Comparison of ENCODE assay signal across 20 cellular contexts in the genomic region with DNA sequence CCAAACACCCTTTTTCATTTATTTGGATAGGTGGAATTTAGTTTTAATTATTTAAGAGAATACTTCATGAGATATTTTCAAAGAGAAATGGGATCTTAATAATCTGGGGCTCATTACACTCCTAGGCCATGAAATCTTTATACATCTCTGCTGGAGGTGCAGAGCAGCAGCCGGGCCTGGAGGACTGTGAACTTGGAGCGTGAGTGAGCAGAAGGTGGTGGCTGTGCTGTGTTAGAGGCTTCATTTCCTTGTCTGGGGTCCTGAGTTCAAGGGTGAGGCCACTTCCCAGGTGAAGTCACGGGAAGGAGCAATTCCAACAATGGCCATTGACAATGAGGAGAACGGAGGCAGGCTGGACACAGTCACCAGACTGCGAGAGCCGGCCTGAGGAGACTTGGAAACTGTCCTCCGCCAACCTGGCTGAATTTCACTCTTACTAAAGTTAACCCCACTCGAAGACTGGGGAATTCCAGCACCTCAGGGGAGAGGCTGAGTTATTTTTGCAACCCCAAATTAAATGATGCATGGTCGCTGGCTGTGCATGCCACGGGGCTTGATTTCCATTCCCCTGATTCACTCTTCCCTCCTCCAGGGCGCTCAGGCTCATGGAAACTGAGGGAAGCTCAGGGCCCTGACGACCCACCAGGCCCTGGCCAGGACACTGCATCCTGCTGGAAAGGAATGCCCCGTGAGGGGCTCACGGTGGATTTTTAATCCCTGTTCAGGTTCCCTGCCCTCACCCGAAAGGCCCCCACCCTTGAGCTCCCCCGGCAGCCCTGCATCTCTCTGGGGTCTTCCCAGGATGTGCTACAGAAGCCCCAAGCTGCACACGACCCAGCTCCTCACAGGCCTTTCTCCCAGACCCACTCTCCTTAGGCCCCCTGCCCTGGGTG. TPM values are rescaled to one million over a fixed set of nuclear protein-coding genes. Genes with fewer than 3 reads are reported as not detected.
DNase-seq lines count a peak whose midpoint lies in the region; ATAC-seq, FAIRE-seq and TF ChIP-seq lines count a peak whose summit lies in the region.
"Had no signal": no experiment of that assay in that cellular context is flagged by ENCODE, and none has a peak within 500 bp of the region (broad histone marks: within the 10 kb centered on the region; RNA-seq: fewer than 3 reads in every experiment).

No MANE protein-coding gene starts in this region.

- H3K27ac ChIP-seq in osteoblast (ENCODE audit: low read depth, low read length) (no peak overlapping the region), dorsolateral prefrontal cortex (no peak overlapping the region)
- H3K27ac ChIP-seq: BLaER1 treated with 17β-estradiol and CSF1 and Interleukin-3, amounts not matched to agents 10 nM and 100 nM; neutrophil; thyroid gland had no signal

- no peak overlapping the region for H3K4me2 ChIP-seq in osteoblast (ENCODE audit: insufficient read depth, low read length)

- no peaks in the 10 kb centered on the region for H3K4me1 ChIP-seq in osteoblast (ENCODE audit: insufficient read depth, low read length)
- H3K4me1 ChIP-seq: thyroid gland had no signal

- no peak overlapping the region for H2AFZ ChIP-seq in osteoblast (ENCODE audit: low read length)

- peaks cover 1% of the 10 kb centered on the region for H3K27me3 ChIP-seq in osteoblast (ENCODE audit: insufficient read depth, low read length)
- H3K27me3 ChIP-seq in dorsolateral prefrontal cortex, result no peaks in the 10 kb centered on the region
- H3K27me3 ChIP-seq: BLaER1 treated with 17β-estradiol and CSF1 and Interleukin-3, amounts not matched to agents 10 nM and 100 nM; neutrophil; thyroid gland had no signal

- H3K9me3 ChIP-seq in osteoblast (ENCODE audit: low read depth, low read length), result no peaks in the 10 kb centered on the region
- H3K9me3 ChIP-seq: HAP-1, neutrophil, thyroid gland had no signal

- H3K79me2 ChIP-seq in osteoblast (ENCODE audit: insufficient read depth, low read length), result no peaks in the 10 kb centered on the region

- H3K4me3 ChIP-seq in osteoblast (ENCODE audit: insufficient read depth, low read length), result no peak overlapping the region
- no peak overlapping the region for H3K4me3 ChIP-seq in dorsolateral prefrontal cortex
- H3K4me3 ChIP-seq: BLaER1 treated with 17β-estradiol and CSF1 and Interleukin-3, amounts not matched to agents 10 nM and 100 nM; HAP-1; thyroid gland had no signal

- no peaks in the 10 kb centered on the region for H3K36me3 ChIP-seq in osteoblast (ENCODE audit: insufficient read depth, low read length)
- H3K36me3 ChIP-seq: HAP-1, thyroid gland had no signal

- FAIRE-seq in GM18507 (lab: Jason Lieb, UNC), result peak; percentile 86
- FAIRE-seq: bronchial epithelial cell, islet of Langerhans had no signal

- ATAC-seq in GM19452 (IDR thresholded peaks at IDR 0.05; ENCODE audit: unreplicated experiment) (peak; percentile 61), HG03060 (IDR thresholded peaks at IDR 0.05; ENCODE audit: low read depth, unreplicated experiment) (peak; percentile 55), SK-N-SH treated with all-trans-retinoic acid at 6 μM for 48 hours (no peak)
- ATAC-seq: right cardiac atrium had no signal

- no peak for TF ChIP-seq CTCF in osteoblast (IDR thresholded peaks at IDR 0.05; ENCODE audit: extremely low read depth, low read depth, low read length)
- TF ChIP-seq CTCF in dorsolateral prefrontal cortex (IDR thresholded peaks at IDR 0.05 in 54 of 56, conservative IDR thresholded peaks at IDR 0.05 in 2 of 56; ENCODE audit: low read depth in 1 of 56, partially characterized antibody in 56 of 56), result no peak

- no peaks in the 10 kb centered on the region for H4K20me1 ChIP-seq in osteoblast (ENCODE audit: insufficient read depth, low read length)

- intact Hi-C loops in dorsolateral prefrontal cortex (cut with DNase I), result no loop called here

- peak; percentile 35 for DNase-seq in GM18507 (ENCODE audit: extremely low spot score, insufficient read length, low read depth)
- DNase-seq in osteoblast (ENCODE audit: insufficient read length, low spot score, missing footprints), result peak; percentile 54
- DNase-seq in dorsolateral prefrontal cortex, result no peak
- no peak for DNase-seq in DMS 273 treated with DMSO at 0.1 percent for 48 hours (lab: John Stamatoyannopoulos, UW)
- DNase-seq: activated CD4-positive, alpha-beta T cell treated with anti-CD3 and anti-CD28 coated beads for 48 hours; activated naive CD8-positive, alpha-beta T cell treated with anti-CD3 and anti-CD28 coated beads, Interleukin-2, amount 10 ng/mL, durations not matched to agents 7 days and 5 days; head of caudate nucleus; NCI-H146; right cardiac atrium; SHP77 treated with DMSO at 0.1 percent for 48 hours; T-helper 9 cell; thyroid gland had no signal

TF ChIP-seq in SK-N-SH treated with all-trans-retinoic acid at 6 μM for 48 hours, 23 proteins besides CTCF, POLR2A, EP300 and RAD21:
- TF ChIP-seq, protein P1, sequence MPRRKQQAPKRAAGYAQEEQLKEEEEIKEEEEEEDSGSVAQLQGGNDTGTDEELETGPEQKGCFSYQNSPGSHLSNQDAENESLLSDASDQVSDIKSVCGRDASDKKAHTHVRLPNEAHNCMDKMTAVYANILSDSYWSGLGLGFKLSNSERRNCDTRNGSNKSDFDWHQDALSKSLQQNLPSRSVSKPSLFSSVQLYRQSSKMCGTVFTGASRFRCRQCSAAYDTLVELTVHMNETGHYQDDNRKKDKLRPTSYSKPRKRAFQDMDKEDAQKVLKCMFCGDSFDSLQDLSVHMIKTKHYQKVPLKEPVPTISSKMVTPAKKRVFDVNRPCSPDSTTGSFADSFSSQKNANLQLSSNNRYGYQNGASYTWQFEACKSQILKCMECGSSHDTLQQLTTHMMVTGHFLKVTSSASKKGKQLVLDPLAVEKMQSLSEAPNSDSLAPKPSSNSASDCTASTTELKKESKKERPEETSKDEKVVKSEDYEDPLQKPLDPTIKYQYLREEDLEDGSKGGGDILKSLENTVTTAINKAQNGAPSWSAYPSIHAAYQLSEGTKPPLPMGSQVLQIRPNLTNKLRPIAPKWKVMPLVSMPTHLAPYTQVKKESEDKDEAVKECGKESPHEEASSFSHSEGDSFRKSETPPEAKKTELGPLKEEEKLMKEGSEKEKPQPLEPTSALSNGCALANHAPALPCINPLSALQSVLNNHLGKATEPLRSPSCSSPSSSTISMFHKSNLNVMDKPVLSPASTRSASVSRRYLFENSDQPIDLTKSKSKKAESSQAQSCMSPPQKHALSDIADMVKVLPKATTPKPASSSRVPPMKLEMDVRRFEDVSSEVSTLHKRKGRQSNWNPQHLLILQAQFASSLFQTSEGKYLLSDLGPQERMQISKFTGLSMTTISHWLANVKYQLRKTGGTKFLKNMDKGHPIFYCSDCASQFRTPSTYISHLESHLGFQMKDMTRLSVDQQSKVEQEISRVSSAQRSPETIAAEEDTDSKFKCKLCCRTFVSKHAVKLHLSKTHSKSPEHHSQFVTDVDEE (CRISPR knock-in tag; IDR thresholded peaks at IDR 0.05), result no peak
- TF ChIP-seq ISL1 (CRISPR knock-in tag; IDR thresholded peaks at IDR 0.05) (no peak), TCF4 (CRISPR knock-in tag; IDR thresholded peaks at IDR 0.05; ENCODE audit: borderline replicate concordance) (no peak), TOX (CRISPR knock-in tag; IDR thresholded peaks at IDR 0.05; ENCODE audit: borderline replicate concordance) (no peak), ZNF70 (CRISPR knock-in tag; IDR thresholded peaks at IDR 0.05) (no peak)
- TF ChIP-seq, protein P2, sequence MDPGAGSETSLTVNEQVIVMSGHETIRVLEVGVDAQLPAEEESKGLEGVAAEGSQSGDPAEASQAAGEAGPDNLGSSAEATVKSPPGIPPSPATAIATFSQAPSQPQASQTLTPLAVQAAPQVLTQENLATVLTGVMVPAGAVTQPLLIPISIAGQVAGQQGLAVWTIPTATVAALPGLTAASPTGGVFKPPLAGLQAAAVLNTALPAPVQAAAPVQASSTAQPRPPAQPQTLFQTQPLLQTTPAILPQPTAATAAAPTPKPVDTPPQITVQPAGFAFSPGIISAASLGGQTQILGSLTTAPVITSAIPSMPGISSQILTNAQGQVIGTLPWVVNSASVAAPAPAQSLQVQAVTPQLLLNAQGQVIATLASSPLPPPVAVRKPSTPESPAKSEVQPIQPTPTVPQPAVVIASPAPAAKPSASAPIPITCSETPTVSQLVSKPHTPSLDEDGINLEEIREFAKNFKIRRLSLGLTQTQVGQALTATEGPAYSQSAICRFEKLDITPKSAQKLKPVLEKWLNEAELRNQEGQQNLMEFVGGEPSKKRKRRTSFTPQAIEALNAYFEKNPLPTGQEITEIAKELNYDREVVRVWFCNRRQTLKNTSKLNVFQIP (CRISPR knock-in tag; IDR thresholded peaks at IDR 0.05; ENCODE audit: borderline replicate concordance, low read depth), result no peak

RNA-seq across cellular contexts. Expression of gene TRAF3, which starts 22.6 kb away (rescaled TPM):
- total RNA-seq in osteoblast (19.5 and 23.3 TPM in 2 replicates), dorsolateral prefrontal cortex (10 to 100 TPM; 30.1 to 66.2 (median 43.2) TPM)

Comparison
In these comparisons a context has a peak if more than half of its experiments do, and no peak if none do; other contexts are left out.
1. DNase-seq: peak in GM18507 (single experiment) and osteoblast (single experiment); none in dorsolateral prefrontal cortex (0 of 10) and DMS 273 treated with DMSO at 0.1 percent for 48 hours (single experiment).